Comparison of ENCODE assay signal across 8 cellular contexts in the genomic region with DNA sequence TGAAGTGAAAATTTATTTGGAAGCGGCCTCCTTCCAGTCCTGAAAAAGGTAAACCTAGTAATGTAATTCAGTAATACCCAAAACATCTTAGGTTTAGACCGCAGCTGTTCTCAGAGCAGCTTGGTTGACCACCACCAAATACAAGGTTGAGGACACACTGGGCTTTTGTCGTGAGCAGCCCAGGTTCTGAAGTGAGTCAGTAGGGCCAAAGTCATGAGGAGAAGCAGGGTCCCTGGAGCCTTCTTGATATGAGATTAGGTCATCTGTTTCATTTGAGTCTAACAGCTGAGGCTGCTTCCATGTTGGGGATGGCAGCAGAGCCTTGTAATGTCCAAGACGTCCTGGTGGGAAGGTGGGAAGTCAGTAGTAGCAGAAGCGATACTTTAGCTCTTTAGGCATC. TPM values are rescaled to one million over a fixed set of nuclear protein-coding genes. Genes with fewer than 3 reads are reported as not detected.
DNase-seq lines count a peak whose midpoint lies in the region; ATAC-seq lines count a peak whose summit lies in the region.

No MANE protein-coding gene starts in this region.

- peak overlapping the region; percentile 94; the same call in 1 of the 2 replicates for H3K9ac ChIP-seq in iPS-20b (ENCODE audit: low read depth, low read length)

- peak overlapping the region; percentile 88 for H3K4me3 ChIP-seq in iPS-20b (ENCODE audit: low read length)

- peaks cover 32% of the 10 kb centered on the region for H3K36me3 Mint-ChIP-seq in T-helper 1 cell treated with Interleukin-12 subunit alpha and Interleukin-12 subunit beta and Interleukin-4 antibody, amounts not matched to agents 30 μg/mL and 1 μg/mL, for 36 hours (ENCODE audit: low read depth)
- peaks cover 88% of the 10 kb centered on the region for H3K36me3 Mint-ChIP-seq in activated T-helper 17 cell treated with anti-CD3 and anti-CD28 coated beads, Interleukin-2, amount 50 U/mL, for 72 hours (ENCODE audit: low read depth)

- no peaks in the 10 kb centered on the region for H3K9me3 Mint-ChIP-seq in T-helper 1 cell treated with Interleukin-12 subunit alpha and Interleukin-12 subunit beta and Interleukin-4 antibody, amounts not matched to agents 30 μg/mL and 1 μg/mL, for 36 hours
- no peaks in the 10 kb centered on the region for H3K9me3 Mint-ChIP-seq in activated T-helper 17 cell treated with anti-CD3 and anti-CD28 coated beads, Interleukin-2, amount 50 U/mL, for 72 hours

- H3K36me3 ChIP-seq in iPS-20b (ENCODE audit: insufficient read depth, low read depth, low read length) = peaks cover 37% of the 10 kb centered on the region

- peak overlapping the region; percentile 94 for H3K4me3 Mint-ChIP-seq in T-helper 1 cell treated with Interleukin-12 subunit alpha and Interleukin-12 subunit beta and Interleukin-4 antibody, amounts not matched to agents 30 μg/mL and 1 μg/mL, for 36 hours
- peak overlapping the region; percentile 91 for H3K4me3 Mint-ChIP-seq in activated T-helper 17 cell treated with anti-CD3 and anti-CD28 coated beads, Interleukin-2, amount 50 U/mL, for 72 hours

- peaks cover 14% of the 10 kb centered on the region for H3K4me1 ChIP-seq in iPS-20b (ENCODE audit: insufficient read depth, low read length)

- H3K27me3 Mint-ChIP-seq in T-helper 1 cell treated with Interleukin-12 subunit alpha and Interleukin-12 subunit beta and Interleukin-4 antibody, amounts not matched to agents 30 μg/mL and 1 μg/mL, for 36 hours (ENCODE audit: low read depth) = no peaks in the 10 kb centered on the region
- H3K27me3 Mint-ChIP-seq in activated T-helper 17 cell treated with anti-CD3 and anti-CD28 coated beads, Interleukin-2, amount 50 U/mL, for 72 hours = no peaks in the 10 kb centered on the region

- no peak for DNase-seq in T-helper 1 cell
- DNase-seq in superior temporal gyrus (ENCODE audit: extremely low spot score) = peak; percentile 25
- DNase-seq in DMS53 (lab: John Stamatoyannopoulos, UW) = no peak
- DNase-seq in germinal center (ENCODE audit: low spot score) = no peak

- ATAC-seq in activated T-helper 17 cell treated with anti-CD3 and anti-CD28 coated beads, Interleukin-2, amount 50 U/mL, for 72 hours (replicated peaks) = no peak
- ATAC-seq in HG03097 (IDR thresholded peaks at IDR 0.05; ENCODE audit: low FRiP score, unreplicated experiment) = no peak

- H3K27ac Mint-ChIP-seq in T-helper 1 cell treated with Interleukin-12 subunit alpha and Interleukin-12 subunit beta and Interleukin-4 antibody, amounts not matched to agents 30 μg/mL and 1 μg/mL, for 36 hours = peak overlapping the region; percentile 83
- peak overlapping the region; percentile 95 for H3K27ac Mint-ChIP-seq in activated T-helper 17 cell treated with anti-CD3 and anti-CD28 coated beads, Interleukin-2, amount 50 U/mL, for 72 hours

- peaks cover 58% of the 10 kb centered on the region for H3K4me1 Mint-ChIP-seq in T-helper 1 cell treated with Interleukin-12 subunit alpha and Interleukin-12 subunit beta and Interleukin-4 antibody, amounts not matched to agents 30 μg/mL and 1 μg/mL, for 36 hours (ENCODE audit: low read depth)
- peaks cover 43% of the 10 kb centered on the region for H3K4me1 Mint-ChIP-seq in activated T-helper 17 cell treated with anti-CD3 and anti-CD28 coated beads, Interleukin-2, amount 50 U/mL, for 72 hours

- no peak overlapping the region for H3K27ac ChIP-seq in iPS-20b (ENCODE audit: low read length)

- H3K9me3 ChIP-seq in iPS-20b (ENCODE audit: insufficient read depth, low read depth, low read length) = no peaks in the 10 kb centered on the region

- H3K27me3 ChIP-seq in iPS-20b (ENCODE audit: insufficient read depth, low read length) = no peaks in the 10 kb centered on the region

RNA-seq across cellular contexts. Expression of a gene that starts 2.2 kb away (rescaled TPM):
- 100 to 1,000 TPM; 161 to 255 TPM for total RNA-seq in activated T-helper 17 cell treated with anti-CD3 and anti-CD28 coated beads, Interleukin-2, amount 50 U/mL, for 72 hours

RNA-seq across cellular contexts. Expression of a gene that starts 39.6 kb away (rescaled TPM):
- 10 to 100 TPM; 19.5 to 22.3 TPM for total RNA-seq in activated T-helper 17 cell treated with anti-CD3 and anti-CD28 coated beads, Interleukin-2, amount 50 U/mL, for 72 hours
